Comparison of ENCODE assay signal across 8 cellular contexts in the genomic region with DNA sequence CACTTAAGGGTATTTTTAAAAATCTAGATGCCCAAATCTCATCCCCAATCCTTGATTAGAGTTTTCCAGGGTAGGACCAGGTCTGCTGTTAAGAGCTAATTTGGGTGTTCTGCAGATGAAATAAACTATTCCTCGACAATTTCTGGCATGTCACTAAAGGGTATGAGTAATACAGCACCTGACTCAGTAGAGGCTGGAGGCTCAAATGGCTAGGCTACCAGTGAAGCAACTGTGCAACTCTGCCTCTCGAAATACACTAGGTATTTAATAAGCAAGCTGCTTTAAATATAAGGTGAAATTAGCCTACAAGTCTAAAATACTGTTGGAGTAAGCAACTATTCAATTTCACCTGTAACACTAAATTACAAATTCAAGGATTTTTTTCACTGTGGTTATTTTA. TPM values are rescaled to one million over a fixed set of nuclear protein-coding genes. Genes with fewer than 3 reads are reported as not detected.
DNase-seq lines count a peak whose midpoint lies in the region; ATAC-seq and TF ChIP-seq lines count a peak whose summit lies in the region.

No MANE protein-coding gene starts in this region.

- WGBS in ovary, 3 donors, result 78 to 83% (median 79%) methylated on average over 2 of the region's 2 CpGs

- peaks cover 23% of the 10 kb centered on the region for H3K4me1 Mint-ChIP-seq in endothelial cell (ENCODE audit: unreplicated experiment)

- H3K4me1 ChIP-seq in Panc1 (ENCODE audit: control insufficient read depth, insufficient read depth, low read length) (peaks cover 10% of the 10 kb centered on the region), ovary (ENCODE audit: insufficient read depth) (peaks cover 2% of the 10 kb centered on the region)

- TF ChIP-seq CTCF in GM06990 (IDR thresholded peaks at IDR 0.05; ENCODE audit: insufficient read depth, low read length, poor library complexity, severe bottlenecking), result no peak
- TF ChIP-seq CTCF in Panc1 (IDR thresholded peaks at IDR 0.05), result no peak
- no peak for TF ChIP-seq CTCF in endothelial cell (IDR thresholded peaks at IDR 0.05; ENCODE audit: unreplicated experiment)
- no peak for TF ChIP-seq CTCF in ovary (IDR thresholded peaks at IDR 0.05)

- H3K9me3 ChIP-seq in Panc1 (ENCODE audit: control insufficient read depth, insufficient read depth, low read depth, low read length) (no peaks in the 10 kb centered on the region), ovary (no peaks in the 10 kb centered on the region)

- CTCF ChIA-PET in Panc1 (lab: Charles Lee), result no interaction called here

- peaks cover 14% of the 10 kb centered on the region for H3K27me3 Mint-ChIP-seq in endothelial cell (ENCODE audit: unreplicated experiment)

- no peaks in the 10 kb centered on the region for H3K9me3 Mint-ChIP-seq in endothelial cell (ENCODE audit: unreplicated experiment)

- no TSS peak for BruUV-seq in Panc1 (replicated peaks; lab: Mats Ljungman, UMichigan)

- POLR2A ChIA-PET in Panc1 (lab: Charles Lee), result interaction anchor here (0.7 kb wide), 1 partner anchor 267 kb away, joined by 3 read pairs; no protein-coding TSS in a partner anchor

- no peaks in the 10 kb centered on the region for H3K27me3 ChIP-seq in GM06990 (replicated peaks; ENCODE audit: control insufficient read depth, insufficient read depth, low read length)
- H3K27me3 ChIP-seq in Panc1 (ENCODE audit: control insufficient read depth, insufficient read depth, low read length), result no peaks in the 10 kb centered on the region
- H3K27me3 ChIP-seq in ovary, result no peaks in the 10 kb centered on the region

- TF ChIP-seq POLR2A in ovary (IDR thresholded peaks at IDR 0.05), result no peak

- intact Hi-C loops in Panc1 (cut with micrococcal nuclease; ENCODE audit: unreplicated experiment), result no loop called here
- intact Hi-C loops in ovary (cut with DNase I), result no loop called here

- ATAC-seq in Panc1 (no peak), GM18868 (IDR thresholded peaks at IDR 0.05; ENCODE audit: unreplicated experiment) (no peak), HG03342 (IDR thresholded peaks at IDR 0.05; ENCODE audit: unreplicated experiment) (no peak)

- H3K4me3 ChIP-seq in GM06990 (replicated peaks; ENCODE audit: low read depth, low read length) (peak overlapping the region; percentile 95), Panc1 (ENCODE audit: low read depth in 2 of 2, low read length in 2 of 2) (peak overlapping the region; percentile 82 to 92), ovary (peak overlapping the region; percentile 95)

- H3K27ac ChIP-seq in Panc1 (ENCODE audit: low read length) (peak overlapping the region; percentile 95), ovary (no peak overlapping the region)

- peak overlapping the region; percentile 84 for H3K27ac Mint-ChIP-seq in endothelial cell (ENCODE audit: unreplicated experiment)

- peak overlapping the region; percentile 100 for H3K4me3 Mint-ChIP-seq in endothelial cell (ENCODE audit: unreplicated experiment)

- H3K36me3 ChIP-seq in GM06990 (ENCODE audit: control insufficient read depth, insufficient read depth, low read length) (peaks cover 3% of the 10 kb centered on the region; the same call in 1 of the 2 replicates), Panc1 (ENCODE audit: control insufficient read depth, insufficient read depth, low read length) (peaks cover 35% of the 10 kb centered on the region), ovary (no peaks in the 10 kb centered on the region)

- TF ChIP-seq EP300 in ovary (IDR thresholded peaks at IDR 0.05), result no peak

- DNase-seq in GM06990 (ENCODE audit: extremely low read depth, insufficient read length) (no peak), Panc1 (ENCODE audit: low read depth, low spot score) (peak; percentile 5), endothelial cell (ENCODE audit: low spot score) (no peak), ovary (no peak), KBM-7 (no peak), NCI-H748 treated with DMSO at 0.1 percent for 48 hours (lab: John Stamatoyannopoulos, UW) (no peak)

- peaks cover 21% of the 10 kb centered on the region for H3K36me3 Mint-ChIP-seq in endothelial cell (ENCODE audit: low read depth, unreplicated experiment)

- in situ Hi-C loops in Panc1 (cut with HindIII; ENCODE audit: low pct_unique_long_range_greater_than_20kb, low sequenced_read_pairs) (no loop called here), KBM-7 (cut with MboI; ENCODE audit: low pct_unique_long_range_greater_than_20kb, low sequenced_read_pairs) (no loop called here)

RNA-seq across cellular contexts. Expression of a gene that starts 1.5 kb away (rescaled TPM):
- total RNA-seq in Panc1 (2021; ENCODE audit: unreplicated experiment) (38.0 TPM), endothelial cell (ENCODE audit: unreplicated experiment) (20.2 TPM), ovary (10 to 100 TPM; 10.7 to 26.2 (median 17.7) TPM)
- polyA plus RNA-seq in Panc1 (2012; ENCODE audit: insufficient read length), result 21.9 TPM
- polyA plus RNA-seq in ovary, result 10 to 100 TPM; 10.7 to 15.7 TPM

RNA-seq across cellular contexts. Expression of a gene that starts 33.4 kb away (rescaled TPM):
- total RNA-seq in Panc1 (2021; ENCODE audit: unreplicated experiment) (14.9 TPM), endothelial cell (ENCODE audit: unreplicated experiment) (18.1 TPM), ovary (1 to 10 TPM; 6.7 to 9.2 (median 8.3) TPM)
- 10.8 TPM for polyA plus RNA-seq in Panc1 (2012; ENCODE audit: insufficient read length)
- polyA plus RNA-seq in ovary, result 10 to 100 TPM in 1 of 2 donors, 1 to 10 TPM in 1; 5.2 to 11.6 TPM
